ENCODE assay signal across 8 cellular contexts in genomic region chr16:19071811-19072777, GRCh38. TPM values are rescaled to one million over a fixed set of nuclear protein-coding genes. Genes with fewer than 3 reads are reported as not detected.
A peak's percentile ranks its signal among the peaks of the same experiment; 100 is the strongest.
DNase-seq lines count a peak whose midpoint lies in the region; ATAC-seq, FAIRE-seq and TF ChIP-seq lines count a peak whose summit lies in the region.

No MANE protein-coding gene starts in this region.

- H3K9me3 ChIP-seq in pancreas: no peaks in the 10 kb centered on the region

- H3K27ac ChIP-seq in pancreas: no peak overlapping the region

- no peak for FAIRE-seq in pancreas (lab: Jason Lieb, UNC)

- no peak overlapping the region for H3K4me3 ChIP-seq in GM12864 (ENCODE audit: low read depth, low read length)
- no peak overlapping the region for H3K4me3 ChIP-seq in pancreas

- 77 to 82% methylated on average over 21 of the region's 21 CpGs for whole genome bisulfite sequencing in pancreas, 2 donors

- intact Hi-C loops in pancreas (cut with DNase I): loop anchor here in 1 of 3 donors (5.0 kb wide), 1 partner anchor 90 kb away; the partner anchor contains the start of gene TMC7

- H3K27me3 ChIP-seq in pancreas: no peaks in the 10 kb centered on the region

- peaks cover 0 to 21% (median 0%) of the 10 kb centered on the region in 3 donors for H3K36me3 ChIP-seq in pancreas

- peaks cover 8 to 10% (median 8%) of the 10 kb centered on the region in 3 donors for H3K4me1 ChIP-seq in pancreas

- TF ChIP-seq CTCF in GM12864 (IDR thresholded peaks at IDR 0.05; ENCODE audit: low read depth, low read length, missing control alignments) (peak; percentile 77), pancreas (IDR thresholded peaks at IDR 0.05) (peak; percentile 36 to 61 (median 57))

- peak in 1 of 4 donors; percentile 9 for ATAC-seq in pancreas
- ATAC-seq in GM21619 (IDR thresholded peaks at IDR 0.05; ENCODE audit: unreplicated experiment): no peak
- ATAC-seq in HG03521 (IDR thresholded peaks at IDR 0.05; ENCODE audit: unreplicated experiment): no peak

- DNase-seq in 8988T (peak; percentile 20), GM12864 (ENCODE audit: low read depth) (no peak), NOMO-1 (lab: John Stamatoyannopoulos, UW; ENCODE audit: unreplicated experiment in 2 of 2) (peak; percentile 34 to 65), fibroblast of the conjunctiva (ENCODE audit: low read depth) (peak; percentile 32), pancreas (peak in 4 of 6 donors; percentile 27 to 70 (median 62))
- peak; percentile 77 for DNase-seq in activated T-cell treated with anti-CD3 and anti-CD28 coated beads, Interleukin-2, amount 50 U/mL, for 48 hours

RNA-seq across cellular contexts. Expression of gene COQ7, which starts 4.7 kb away (rescaled TPM):
- 10 to 100 TPM in 4 of 6 donors, 1 to 10 TPM in 2; 6.9 to 10.5 (median 10.1) TPM for total RNA-seq in pancreas
- 10 to 100 TPM in 1 of 2 donors, 1 to 10 TPM in 1; 7.8 to 12.6 TPM for polyA plus RNA-seq in pancreas

RNA-seq across cellular contexts. Expression of gene ITPRIPL2, which starts 41.7 kb away (rescaled TPM):
- total RNA-seq in pancreas: 10 to 100 TPM; 17.9 to 36.2 (median 24.1) TPM
- 1 to 10 TPM; 4.0 to 4.3 TPM for polyA plus RNA-seq in pancreas
